ENCODE assay signal across 16 cellular contexts in genomic region chr1:24971539-24971938, GRCh38. TPM values are rescaled to one million over a fixed set of nuclear protein-coding genes. Genes with fewer than 3 reads are reported as not detected.
DNase-seq lines count a peak whose midpoint lies in the region; FAIRE-seq and TF ChIP-seq lines count a peak whose summit lies in the region.
"Had no signal": no experiment of that assay in that cellular context is flagged by ENCODE, and none has a peak within 500 bp of the region (broad histone marks: within the 10 kb centered on the region; RNA-seq: fewer than 3 reads in every experiment).

No MANE protein-coding gene starts in this region.

- no peak overlapping the region for H3K18ac ChIP-seq in trophoblast cell (ENCODE audit: low read length)

- H3K36me3 ChIP-seq in astrocyte (ENCODE audit: insufficient read depth, low read length) (no peaks in the 10 kb centered on the region), trophoblast cell (ENCODE audit: control insufficient read depth in 1 of 2, insufficient read depth in 2 of 2, low read length in 2 of 2) (no peaks in the 10 kb centered on the region), ovary (no peaks in the 10 kb centered on the region)
- H3K36me3 ChIP-seq: SJSA1, suprapubic skin had no signal

- H4K8ac ChIP-seq in trophoblast cell (ENCODE audit: low read depth, low read length): peak overlapping the region; percentile 6

- H2AFZ ChIP-seq in astrocyte (ENCODE audit: low read depth, low read length) (no peak overlapping the region), trophoblast cell (ENCODE audit: insufficient read depth, low read length, poor library complexity) (no peak overlapping the region)

- H3K27me3 Mint-ChIP-seq in activated CD4-positive, alpha-beta T cell treated with anti-CD3 and anti-CD28 coated beads, Interleukin-2, amount 10 ng/mL, durations not matched to agents 7 days and 5 days: no peaks in the 10 kb centered on the region
- H3K27me3 Mint-ChIP-seq in astrocyte (ENCODE audit: low read depth, unreplicated experiment): no peaks in the 10 kb centered on the region

- no peak for TF ChIP-seq EP300 in ovary (IDR thresholded peaks at IDR 0.05)

- H3K23ac ChIP-seq in trophoblast cell (ENCODE audit: low read length): no peak overlapping the region

- H3K9me3 Mint-ChIP-seq in activated CD4-positive, alpha-beta T cell treated with anti-CD3 and anti-CD28 coated beads, Interleukin-2, amount 10 ng/mL, durations not matched to agents 7 days and 5 days: peaks cover 28% of the 10 kb centered on the region
- H3K9me3 Mint-ChIP-seq in astrocyte (ENCODE audit: unreplicated experiment): peaks cover 18% of the 10 kb centered on the region

- H4K12ac ChIP-seq in trophoblast cell (ENCODE audit: low read depth, low read length): no peak overlapping the region

- no peak overlapping the region for H2BK5ac ChIP-seq in trophoblast cell (ENCODE audit: low read depth, low read length, poor library complexity)

- H3K4ac ChIP-seq in trophoblast cell (ENCODE audit: low read depth, low read length): no peak overlapping the region

- peaks cover 6% of the 10 kb centered on the region for H3K79me1 ChIP-seq in trophoblast cell (ENCODE audit: low read length)

- FAIRE-seq in astrocyte (lab: Jason Lieb, UNC): no peak

- H3K4me1 ChIP-seq in astrocyte (ENCODE audit: insufficient read depth, low read length) (peaks cover 39% of the 10 kb centered on the region), trophoblast cell (ENCODE audit: control insufficient read depth in 1 of 2, insufficient read depth in 2 of 2, low read length in 2 of 2) (peaks cover 4 to 10% of the 10 kb centered on the region in 2 experiments), ovary (ENCODE audit: insufficient read depth) (no peaks in the 10 kb centered on the region)

- peak overlapping the region; percentile 18 for H2AK5ac ChIP-seq in trophoblast cell (ENCODE audit: low read length)

- peak overlapping the region; percentile 74 for H4K91ac ChIP-seq in trophoblast cell (ENCODE audit: low read depth, low read length)

- H3K14ac ChIP-seq in trophoblast cell (ENCODE audit: low read length): peak overlapping the region; percentile 13

- TF ChIP-seq POLR2A in ovary (IDR thresholded peaks at IDR 0.05): no peak

- POLR2A ChIA-PET in activated CD4-positive, alpha-beta T cell treated with anti-CD3 and anti-CD28 coated beads, Interleukin-2, amount 10 ng/mL, durations not matched to agents 7 days and 5 days (lab: Charles Lee): interaction anchor here (0.7 kb wide), 1 partner anchor 520 kb away, joined by 4 read pairs; no protein-coding TSS in a partner anchor

- peak overlapping the region; percentile 19 for H2BK120ac ChIP-seq in trophoblast cell (ENCODE audit: insufficient read depth, low read length, poor library complexity)

- H3K4me3 Mint-ChIP-seq in activated CD4-positive, alpha-beta T cell treated with anti-CD3 and anti-CD28 coated beads, Interleukin-2, amount 10 ng/mL, durations not matched to agents 7 days and 5 days: no peak overlapping the region
- no peak overlapping the region for H3K4me3 Mint-ChIP-seq in astrocyte (ENCODE audit: unreplicated experiment)
- H3K4me3 Mint-ChIP-seq: brain had no signal

- H3K9me3 ChIP-seq in astrocyte (ENCODE audit: insufficient read depth, low read depth, low read length) (peaks cover 11% of the 10 kb centered on the region), trophoblast cell (ENCODE audit: insufficient read depth, low read depth, low read length) (peaks cover 3% of the 10 kb centered on the region), ovary (no peaks in the 10 kb centered on the region)

- H3K4me3 ChIP-seq in astrocyte (ENCODE audit: insufficient read depth, low read depth, low read length): no peak overlapping the region
- no peak overlapping the region for H3K4me3 ChIP-seq in trophoblast cell (ENCODE audit: low read depth, low read length)
- H3K4me3 ChIP-seq in ovary: no peak overlapping the region
- H3K4me3 ChIP-seq: SJSA1, suprapubic skin had no signal

- H3K27ac Mint-ChIP-seq in activated CD4-positive, alpha-beta T cell treated with anti-CD3 and anti-CD28 coated beads, Interleukin-2, amount 10 ng/mL, durations not matched to agents 7 days and 5 days: peak overlapping the region; percentile 86
- peak overlapping the region; percentile 94 for H3K27ac Mint-ChIP-seq in astrocyte (ENCODE audit: unreplicated experiment)

- H3K27ac ChIP-seq in astrocyte (ENCODE audit: low read depth, low read length) (peak overlapping the region; percentile 45), trophoblast cell (ENCODE audit: low read depth, low read length) (no peak overlapping the region), ovary (no peak overlapping the region)
- H3K27ac ChIP-seq: SJSA1, suprapubic skin had no signal

- CTCF ChIA-PET in activated CD4-positive, alpha-beta T cell treated with anti-CD3 and anti-CD28 coated beads, Interleukin-2, amount 10 ng/mL, durations not matched to agents 7 days and 5 days (lab: Charles Lee): interaction anchor here (1.0 to 4.9 kb wide), 7 partner anchors 8 to 65 kb away, joined by 3 to 22 read pairs (median 10); no protein-coding TSS in a partner anchor

- H3K4me1 Mint-ChIP-seq in activated CD4-positive, alpha-beta T cell treated with anti-CD3 and anti-CD28 coated beads, Interleukin-2, amount 10 ng/mL, durations not matched to agents 7 days and 5 days: peaks cover 69% of the 10 kb centered on the region
- peaks cover 36% of the 10 kb centered on the region for H3K4me1 Mint-ChIP-seq in astrocyte (ENCODE audit: low read depth, unreplicated experiment)

- intact Hi-C loops in ovary (cut with DNase I): no loop called here

- TF ChIP-seq CTCF in astrocyte (IDR thresholded peaks at IDR 0.05; ENCODE audit: insufficient read depth, low read depth, low read length): no peak
- no peak for TF ChIP-seq CTCF in ovary (IDR thresholded peaks at IDR 0.05)

- H2BK12ac ChIP-seq in trophoblast cell (ENCODE audit: low read length): peak overlapping the region; percentile 48

- H3K27me3 ChIP-seq in astrocyte (ENCODE audit: insufficient read depth, low read length): no peaks in the 10 kb centered on the region
- H3K27me3 ChIP-seq in trophoblast cell (ENCODE audit: insufficient read depth, low read length): no peaks in the 10 kb centered on the region
- H3K27me3 ChIP-seq in ovary: no peaks in the 10 kb centered on the region
- H3K27me3 ChIP-seq: SJSA1 had no signal

- H3K4me2 ChIP-seq in astrocyte (ENCODE audit: low read length) (peak overlapping the region; percentile 63), trophoblast cell (ENCODE audit: low read length) (no peak overlapping the region)

- H3K9ac ChIP-seq in astrocyte (ENCODE audit: low read length) (no peak overlapping the region), trophoblast cell (ENCODE audit: low read length) (no peak overlapping the region)

- no peaks in the 10 kb centered on the region for H4K20me1 ChIP-seq in astrocyte (ENCODE audit: insufficient read depth, low read length)

- H3K79me2 ChIP-seq in astrocyte (ENCODE audit: insufficient read depth, low read length): no peaks in the 10 kb centered on the region
- no peaks in the 10 kb centered on the region for H3K79me2 ChIP-seq in trophoblast cell (ENCODE audit: control insufficient read depth, insufficient read depth, low read length, poor library complexity)

- peak; percentile 43 for DNase-seq in activated CD4-positive, alpha-beta T cell treated with anti-CD3 and anti-CD28 coated beads, Interleukin-2, amount 10 ng/mL, durations not matched to agents 7 days and 5 days
- DNase-seq in activated CD4-positive, alpha-beta T cell treated with anti-CD3 and anti-CD28 coated beads for 4 hours: no peak
- peak; percentile 55 for DNase-seq in RPMI7951 (ENCODE audit: low read depth)
- DNase-seq in astrocyte (ENCODE audit: low read depth): no peak
- DNase-seq in trophoblast cell: no peak
- no peak for DNase-seq in ovary
- no peak for DNase-seq in cerebellar cortex (ENCODE audit: low spot score)
- no peak for DNase-seq in NCI-H345 (lab: John Stamatoyannopoulos, UW)
- DNase-seq: hippocampal formation, left colon, NCI-H1092 treated with DMSO at 0.1 percent for 48 hours, NCI-H446 treated with DMSO at 0.1 percent for 48 hours had no signal

- WGBS in trophoblast cell (ENCODE audit: extremely low coverage, insufficient coverage, insufficient read length): no CpG with 5 or more reads among the region's 7 CpGs
- 55 to 67% (median 65%) methylated on average over 7 of the region's 7 CpGs for WGBS in ovary, 3 donors

- H3K36me3 Mint-ChIP-seq in activated CD4-positive, alpha-beta T cell treated with anti-CD3 and anti-CD28 coated beads, Interleukin-2, amount 10 ng/mL, durations not matched to agents 7 days and 5 days (ENCODE audit: low read depth): peaks cover 34% of the 10 kb centered on the region
- H3K36me3 Mint-ChIP-seq in astrocyte (ENCODE audit: low read depth, unreplicated experiment): peaks cover 6% of the 10 kb centered on the region
- H3K36me3 Mint-ChIP-seq: brain had no signal

RNA-seq across cellular contexts. Expression of gene RUNX3, which starts 41.5 kb away (rescaled TPM):
- total RNA-seq in activated CD4-positive, alpha-beta T cell treated with anti-CD3 and anti-CD28 coated beads, Interleukin-2, amount 10 ng/mL, durations not matched to agents 7 days and 5 days: 100 to 1,000 TPM; 108 to 125 TPM
- total RNA-seq in RPMI7951 (2014; rRNA removed; shearing (Covaris generic)): 9.5 and 10.4 TPM in 2 replicates
- total RNA-seq in astrocyte (2.1 and 2.5 TPM in 2 replicates), ovary (1 to 10 TPM in 1 of 7 donors, under 1 TPM in 6; 0.23 to 1.3 (median 0.83) TPM)
- 0.03 and 0.11 TPM in 2 replicates for polyA plus RNA-seq in trophoblast cell (2013)
- polyA plus RNA-seq in ovary: 1 to 10 TPM in 1 of 2 donors, under 1 TPM in 1; 0.30 to 1.9 TPM
- total RNA-seq: myocyte had no signal

Comparison
In these comparisons a context has a peak if more than half of its experiments do, and no peak if none do; other contexts are left out.
1. DNase-seq: peak in activated CD4-positive, alpha-beta T cell treated with anti-CD3 and anti-CD28 coated beads, Interleukin-2, amount 10 ng/mL, durations not matched to agents 7 days and 5 days (single experiment) and RPMI7951 (single experiment); none in activated CD4-positive, alpha-beta T cell treated with anti-CD3 and anti-CD28 coated beads for 4 hours (0 of 2), astrocyte (single experiment), trophoblast cell (0 of 2), ovary (0 of 5), cerebellar cortex (single experiment) and NCI-H345 (single experiment).